Comparison of ENCODE assay signal across 1 cellular context in the genomic region with DNA sequence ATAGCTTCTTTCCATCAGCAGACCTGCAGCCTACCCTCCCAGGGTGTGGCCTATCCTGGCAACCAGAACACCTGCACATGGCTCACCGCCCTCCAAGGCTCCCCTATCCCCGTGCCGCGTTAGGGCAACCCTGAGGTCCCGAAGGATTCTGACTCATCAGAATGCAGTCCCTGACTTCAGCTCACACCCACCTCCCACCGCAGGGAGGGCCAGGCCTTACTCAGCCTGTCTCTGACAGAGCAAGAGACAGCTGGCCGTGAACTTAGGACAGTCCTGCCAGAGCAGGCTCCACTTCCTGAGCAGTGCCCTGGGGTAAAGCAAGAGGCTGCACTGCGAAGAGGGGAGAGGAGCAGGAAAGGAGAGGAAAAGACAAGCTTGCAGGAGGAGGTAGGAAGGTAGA.
A peak's percentile ranks its signal among the peaks of the same experiment; 100 is the strongest.
TF ChIP-seq lines count a peak whose summit lies in the region.

No MANE protein-coding gene starts in this region.

TF ChIP-seq in HepG2, 621 proteins besides CTCF, POLR2A, EP300 and RAD21 (continued from another document):
- TF ChIP-seq, protein P1, sequence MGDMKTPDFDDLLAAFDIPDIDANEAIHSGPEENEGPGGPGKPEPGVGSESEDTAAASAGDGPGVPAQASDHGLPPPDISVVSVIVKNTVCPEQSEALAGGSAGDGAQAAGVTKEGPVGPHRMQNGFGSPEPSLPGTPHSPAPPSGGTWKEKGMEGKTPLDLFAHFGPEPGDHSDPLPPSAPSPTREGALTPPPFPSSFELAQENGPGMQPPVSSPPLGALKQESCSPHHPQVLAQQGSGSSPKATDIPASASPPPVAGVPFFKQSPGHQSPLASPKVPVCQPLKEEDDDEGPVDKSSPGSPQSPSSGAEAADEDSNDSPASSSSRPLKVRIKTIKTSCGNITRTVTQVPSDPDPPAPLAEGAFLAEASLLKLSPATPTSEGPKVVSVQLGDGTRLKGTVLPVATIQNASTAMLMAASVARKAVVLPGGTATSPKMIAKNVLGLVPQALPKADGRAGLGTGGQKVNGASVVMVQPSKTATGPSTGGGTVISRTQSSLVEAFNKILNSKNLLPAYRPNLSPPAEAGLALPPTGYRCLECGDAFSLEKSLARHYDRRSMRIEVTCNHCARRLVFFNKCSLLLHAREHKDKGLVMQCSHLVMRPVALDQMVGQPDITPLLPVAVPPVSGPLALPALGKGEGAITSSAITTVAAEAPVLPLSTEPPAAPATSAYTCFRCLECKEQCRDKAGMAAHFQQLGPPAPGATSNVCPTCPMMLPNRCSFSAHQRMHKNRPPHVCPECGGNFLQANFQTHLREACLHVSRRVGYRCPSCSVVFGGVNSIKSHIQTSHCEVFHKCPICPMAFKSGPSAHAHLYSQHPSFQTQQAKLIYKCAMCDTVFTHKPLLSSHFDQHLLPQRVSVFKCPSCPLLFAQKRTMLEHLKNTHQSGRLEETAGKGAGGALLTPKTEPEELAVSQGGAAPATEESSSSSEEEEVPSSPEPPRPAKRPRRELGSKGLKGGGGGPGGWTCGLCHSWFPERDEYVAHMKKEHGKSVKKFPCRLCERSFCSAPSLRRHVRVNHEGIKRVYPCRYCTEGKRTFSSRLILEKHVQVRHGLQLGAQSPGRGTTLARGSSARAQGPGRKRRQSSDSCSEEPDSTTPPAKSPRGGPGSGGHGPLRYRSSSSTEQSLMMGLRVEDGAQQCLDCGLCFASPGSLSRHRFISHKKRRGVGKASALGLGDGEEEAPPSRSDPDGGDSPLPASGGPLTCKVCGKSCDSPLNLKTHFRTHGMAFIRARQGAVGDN (CRISPR knock-in tag; IDR thresholded peaks at IDR 0.05) = peak; percentile 64
- TF ChIP-seq CBX1 (IDR thresholded peaks at IDR 0.05; ENCODE audit: low read depth) (no peak), PHB2 (IDR thresholded peaks at IDR 0.05; ENCODE audit: partially characterized antibody) (no peak), KLF9 (CRISPR knock-in tag; IDR thresholded peaks at IDR 0.05; ENCODE audit: low read depth) (no peak), ZBTB42 (CRISPR knock-in tag; IDR thresholded peaks at IDR 0.05) (no peak)
